8 cellular contexts compared by ENCODE assay signal in the genomic region with DNA sequence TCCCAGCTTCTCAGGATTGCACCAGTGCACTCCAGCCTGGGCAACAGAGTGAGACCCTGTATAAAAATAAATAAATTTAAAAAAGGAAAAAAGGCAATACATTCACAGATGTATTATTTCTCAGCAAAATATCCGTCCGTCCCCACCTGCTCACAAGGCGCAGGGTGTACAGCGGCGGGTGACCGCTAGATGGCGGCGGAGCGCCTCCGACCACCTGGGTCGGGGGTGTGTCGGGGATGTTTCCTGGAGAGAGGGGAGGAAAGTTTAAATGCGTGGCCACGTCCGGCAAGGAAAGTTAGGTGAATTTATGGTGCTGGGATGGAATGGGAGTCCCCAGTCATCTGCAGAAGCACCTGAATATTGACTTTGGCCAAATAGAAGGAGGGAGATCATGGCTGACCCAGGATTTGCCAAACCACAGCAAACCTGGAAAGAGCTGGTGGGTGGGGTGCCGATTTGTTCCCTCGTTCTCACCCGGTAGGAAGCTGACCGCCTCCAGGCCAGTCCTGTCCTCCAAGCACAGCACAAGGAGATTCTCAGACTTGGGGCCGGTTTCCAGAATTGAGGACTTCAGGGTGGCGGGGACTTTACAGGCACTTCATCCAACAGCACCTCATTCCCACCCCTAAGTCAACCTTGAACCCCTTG.
DNase-seq lines count a peak whose midpoint lies in the region; TF ChIP-seq lines count a peak whose summit lies in the region.

No MANE protein-coding gene starts in this region.

- no peak for TF ChIP-seq EP300 in esophagus muscularis mucosa (IDR thresholded peaks at IDR 0.05)

- WGBS in esophagus muscularis mucosa, result 18% methylated on average over 20 of the region's 21 CpGs
- 7 to 13% methylated on average over 20 to 21 of the region's 21 CpGs for WGBS in testis, 2 donors

- H3K27me3 ChIP-seq in esophagus muscularis mucosa (peaks cover 0 to 40% (median 5%) of the 10 kb centered on the region in 4 donors), testis (no peaks in the 10 kb centered on the region)

- H3K27ac ChIP-seq in esophagus muscularis mucosa (replicated peaks in 1 of 4) (no peak overlapping the region), testis (no peak overlapping the region)

- no peaks in the 10 kb centered on the region for H3K36me3 Mint-ChIP-seq in neural crest cell (ENCODE audit: low read depth)

- H3K9me3 Mint-ChIP-seq in neural crest cell, result no peaks in the 10 kb centered on the region

- H3K27ac Mint-ChIP-seq in neural crest cell (ENCODE audit: unreplicated experiment), result no peak overlapping the region

- H3K4me1 ChIP-seq in esophagus muscularis mucosa (peaks cover 9 to 34% (median 31%) of the 10 kb centered on the region in 4 donors), testis (no peaks in the 10 kb centered on the region)

- H3K4me3 ChIP-seq in GM12875 (ENCODE audit: low read depth, low read length) (no peak overlapping the region), esophagus muscularis mucosa (no peak overlapping the region), testis (no peak overlapping the region)

- H3K36me3 ChIP-seq in esophagus muscularis mucosa, result no peaks in the 10 kb centered on the region
- no peaks in the 10 kb centered on the region for H3K36me3 ChIP-seq in testis (ENCODE audit: low read depth, missing control alignments)

- peak; percentile 22 for DNase-seq in A172 (ENCODE audit: low spot score)
- DNase-seq in NCI-H2171 treated with DMSO at 0.1 percent for 48 hours (lab: John Stamatoyannopoulos, UW), result peak; percentile 39
- DNase-seq in activated CD8-positive, alpha-beta memory T cell treated with anti-CD3 and anti-CD28 coated beads, Interleukin-2, amount 50 U/mL, for 4 hours, result peak; percentile 73
- DNase-seq in esophagus muscularis mucosa (ENCODE audit: extremely low spot score), result no peak
- DNase-seq in neural crest cell (ENCODE audit: low read depth, low spot score), result peak; percentile 66
- peak; percentile 77 for DNase-seq in testis
- DNase-seq in cortex of kidney (lab: John Stamatoyannopoulos, UW), result no peak

- TF ChIP-seq POLR2A in esophagus muscularis mucosa (IDR thresholded peaks at IDR 0.05; ENCODE audit: low read depth) (no peak), testis (IDR thresholded peaks at IDR 0.05) (no peak)

- TF ChIP-seq CTCF in GM12875 (IDR thresholded peaks at IDR 0.05; ENCODE audit: borderline replicate concordance, insufficient read depth, low read depth, low read length) (peak; percentile 97), esophagus muscularis mucosa (IDR thresholded peaks at IDR 0.05) (peak; percentile 76 to 95 (median 83)), neural crest cell (conservative IDR thresholded peaks at IDR 0.05) (peak; percentile 98), testis (IDR thresholded peaks at IDR 0.05) (peak; percentile 59 to 97 (median 93))

- H3K9me3 ChIP-seq in esophagus muscularis mucosa (no peaks in the 10 kb centered on the region), testis (no peaks in the 10 kb centered on the region)

- no peak overlapping the region for H3K4me3 Mint-ChIP-seq in neural crest cell

- peaks cover 10% of the 10 kb centered on the region for H3K4me1 Mint-ChIP-seq in neural crest cell

- intact Hi-C loops in esophagus muscularis mucosa (cut with DNase I), result no loop called here
- intact Hi-C loops in testis (cut with DNase I; ENCODE audit: low total_unique reads), result no loop called here

- H3K27me3 Mint-ChIP-seq in neural crest cell (ENCODE audit: low read depth), result peaks cover 60% of the 10 kb centered on the region

Comparison
In these comparisons a context has a peak if more than half of its experiments do, and no peak if none do; other contexts are left out.
1. DNase-seq: peak in A172 (single experiment), NCI-H2171 treated with DMSO at 0.1 percent for 48 hours (single experiment), activated CD8-positive, alpha-beta memory T cell treated with anti-CD3 and anti-CD28 coated beads, Interleukin-2, amount 50 U/mL, for 4 hours (single experiment), neural crest cell (single experiment) and testis (single experiment); none in esophagus muscularis mucosa (single experiment) and cortex of kidney (single experiment).
2. Peak in every context shown above with its lines, with median percentiles within 50 percentile points of each other: CTCF ChIP-seq.